ENCODE assay signal across 9 cellular contexts in genomic region chr4:147157860-147158701, GRCh38.
DNase-seq lines count a peak whose midpoint lies in the region; ATAC-seq and TF ChIP-seq lines count a peak whose summit lies in the region.
"Had no signal": no experiment of that assay in that cellular context is flagged by ENCODE, and none has a peak within 500 bp of the region (broad histone marks: within the 10 kb centered on the region; RNA-seq: fewer than 3 reads in every experiment).

No MANE protein-coding gene starts in this region.

- H3K4me1 ChIP-seq in thoracic aorta (ENCODE audit: control insufficient read depth in 1 of 2, low read depth in 2 of 2): peaks cover 0 to 10% of the 10 kb centered on the region in 2 donors

- TF ChIP-seq CTCF in thoracic aorta (IDR thresholded peaks at IDR 0.05): no peak

- no peaks in the 10 kb centered on the region for H3K27me3 ChIP-seq in thoracic aorta (replicated peaks; ENCODE audit: insufficient read depth)

- no peak overlapping the region for H3K27ac ChIP-seq in thoracic aorta

- H3K4me3 ChIP-seq in thoracic aorta: peak overlapping the region; percentile 73

- ATAC-seq in left lobe of liver (peak; percentile 28), thoracic aorta (ENCODE audit: insufficient number of reproducible peaks, low FRiP score, low read depth) (peak; percentile 67), GM19463 (IDR thresholded peaks at IDR 0.05; ENCODE audit: unreplicated experiment) (no peak), HG03045 (IDR thresholded peaks at IDR 0.05; ENCODE audit: unreplicated experiment) (no peak)

- no peaks in the 10 kb centered on the region for H3K36me3 ChIP-seq in thoracic aorta

- H3K9me3 ChIP-seq in thoracic aorta: no peaks in the 10 kb centered on the region

- peak; percentile 0 for DNase-seq in DMS 273 (lab: John Stamatoyannopoulos, UW; ENCODE audit: unreplicated experiment)
- DNase-seq in DMS 273 treated with DMSO at 0.1 percent for 48 hours (lab: John Stamatoyannopoulos, UW): no peak
- peak; percentile 6 for DNase-seq in cortex of kidney (lab: John Stamatoyannopoulos, UW)
- no peak for DNase-seq in left lobe of liver (ENCODE audit: low spot score)
- no peak for DNase-seq in thoracic aorta (ENCODE audit: low spot score)
- no peak for DNase-seq in NCI-H2196 (lab: John Stamatoyannopoulos, UW; ENCODE audit: unreplicated experiment)
- DNase-seq: NCI-H226 had no signal

Comparison
In these comparisons a context has a peak if more than half of its experiments do, and no peak if none do; other contexts are left out.
1. DNase-seq: peak in DMS 273 (single experiment) and cortex of kidney (single experiment); none in DMS 273 treated with DMSO at 0.1 percent for 48 hours (single experiment), left lobe of liver (single experiment), thoracic aorta (single experiment) and NCI-H2196 (single experiment).
2. ATAC-seq: peak in left lobe of liver (single experiment) and thoracic aorta (single experiment); none in GM19463 (single experiment) and HG03045 (single experiment).